In genomic region chr17:7806592-7806991, GRCh38 we compare ENCODE assay signal across 20 cellular contexts. TPM values are rescaled to one million over a fixed set of nuclear protein-coding genes. Genes with fewer than 3 reads are reported as not detected.
"Had no signal": no experiment of that assay in that cellular context is flagged by ENCODE, and none has a peak within 500 bp of the region (broad histone marks: within the 10 kb centered on the region; RNA-seq: fewer than 3 reads in every experiment).

No MANE protein-coding gene starts in this region.

- H3K36me3 ChIP-seq: colonic mucosa, prostate gland, right atrium auricular region had no signal

- ATAC-seq: activated T-helper 17 cell treated with anti-CD3 and anti-CD28 coated beads, Interleukin-2, amount 50 U/mL, for 72 hours; body of pancreas; foreskin keratinocyte had no signal

- DNase-seq: activated CD4-positive, alpha-beta T cell treated with anti-CD3 and anti-CD28 coated beads, Interleukin-2, amount 50 U/mL, for 48 hours; activated naive CD4-positive, alpha-beta T cell treated with Interleukin-2 at 50 U/mL for 16 hours; activated naive CD8-positive, alpha-beta T cell treated with anti-CD3 and anti-CD28 coated beads, Interleukin-2, amount 10 ng/mL, durations not matched to agents 7 days and 5 days; activated T-cell treated with anti-CD3 and anti-CD28 coated beads for 4 hours; central memory CD4-positive, alpha-beta T cell; colonic mucosa; foreskin keratinocyte; hippocampal formation; islet precursor cell; midbrain; occipital lobe; small intestine; stimulated activated CD4-positive, alpha-beta T cell treated with anti-CD3 and anti-CD28 coated beads, Interleukin-4, amount 100 ng/mL, for 4 hours; stimulated activated naive B cell treated with anti-CD40 and anti-IgM and Interleukin-4, amounts not matched to agents 10 μg/mL and 1 μg/mL and 100 μg/mL, for 72 hours had no signal

- H3K27me3 ChIP-seq: body of pancreas, colonic mucosa, foreskin keratinocyte, right atrium auricular region had no signal

- H3K4me1 ChIP-seq: body of pancreas, colonic mucosa, prostate gland, right atrium auricular region had no signal

- H3K4me3 ChIP-seq: body of pancreas, colonic mucosa, prostate gland, right atrium auricular region had no signal

- H3K9me3 ChIP-seq: body of pancreas, colonic mucosa, prostate gland, right atrium auricular region had no signal

- H3K27ac ChIP-seq: body of pancreas, colonic mucosa, foreskin keratinocyte, prostate gland, right atrium auricular region had no signal

- FAIRE-seq: TTC549 had no signal

RNA-seq across cellular contexts. Expression of gene TMEM88, which starts 48.3 kb away (rescaled TPM):
- polyA plus RNA-seq: fibroblast of lung had no signal
